ENCODE assay signal across 15 cellular contexts in the genomic region with DNA sequence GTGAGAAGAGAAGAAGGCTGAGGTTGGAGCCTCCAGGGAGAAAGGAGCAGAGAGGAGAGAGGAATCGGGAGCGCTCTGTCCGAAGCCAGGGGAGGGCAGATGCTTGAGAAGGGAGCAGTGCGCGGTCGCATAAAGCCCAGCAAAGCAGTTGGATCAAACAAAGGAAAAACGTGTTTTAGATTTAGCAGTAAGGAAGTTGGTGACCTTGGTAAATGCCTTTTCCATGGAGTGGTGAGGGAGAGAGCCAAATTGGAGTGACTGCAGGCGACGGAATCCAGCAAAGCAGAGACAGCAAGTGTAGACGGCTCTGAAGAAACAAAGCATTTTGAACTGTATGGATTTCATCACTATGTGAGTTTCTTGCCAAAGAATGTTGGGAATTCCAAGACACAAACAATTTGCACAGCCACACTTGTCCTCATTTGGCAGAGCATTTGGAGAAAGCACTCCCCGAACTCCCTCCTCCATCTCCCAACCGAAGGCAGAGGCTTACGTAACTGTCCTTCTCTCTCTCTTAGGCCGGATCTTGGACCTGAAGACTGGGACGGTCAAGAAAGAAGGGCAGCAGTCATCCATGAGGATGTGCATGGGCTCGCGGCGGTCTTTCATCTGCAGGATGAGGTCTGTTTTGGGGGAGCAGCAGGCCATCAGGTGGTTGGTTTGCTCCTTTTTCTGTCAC.
A peak's percentile ranks its signal among the peaks of the same experiment; 100 is the strongest.
DNase-seq lines count a peak whose midpoint lies in the region; ATAC-seq and TF ChIP-seq lines count a peak whose summit lies in the region.
"Had no signal": no experiment of that assay in that cellular context is flagged by ENCODE, and none has a peak within 500 bp of the region (broad histone marks: within the 10 kb centered on the region; RNA-seq: fewer than 3 reads in every experiment).

No MANE protein-coding gene starts in this region.

- peaks cover 0 to 10% (median 0%) of the 10 kb centered on the region in 9 donors for H3K9me3 Mint-ChIP-seq in naive thymus-derived CD8-positive, alpha-beta T cell
- H3K9me3 Mint-ChIP-seq: central memory CD8-positive, alpha-beta T cell had no signal

- peak overlapping the region; percentile 90 for H3K9ac ChIP-seq in IMR-90 (ENCODE audit: low read depth, low read length)
- H3K9ac ChIP-seq in mesendoderm (ENCODE audit: low read length) = no peak overlapping the region

- peaks cover 6% of the 10 kb centered on the region; the same call in 1 of the 2 replicates for H3K9me3 ChIP-seq in IMR-90 (ENCODE audit: control insufficient read depth, insufficient read depth, low read length)
- no peaks in the 10 kb centered on the region for H3K9me3 ChIP-seq in esophagus squamous epithelium
- H3K9me3 ChIP-seq: uterus had no signal

- H3K4me1 ChIP-seq in IMR-90 (ENCODE audit: control insufficient read depth, insufficient read depth, low read length) (peaks cover 23% of the 10 kb centered on the region), esophagus squamous epithelium (peaks cover 0 to 4% (median 0%) of the 10 kb centered on the region in 3 donors), mesendoderm (ENCODE audit: control insufficient read depth, low read depth, low read length) (no peaks in the 10 kb centered on the region)
- H3K4me1 ChIP-seq: uterus had no signal

- no peak for TF ChIP-seq POLR2A in IMR-90 (IDR thresholded peaks at IDR 0.05; ENCODE audit: low read depth, low read length)
- no peak for TF ChIP-seq POLR2A in esophagus squamous epithelium (IDR thresholded peaks at IDR 0.05)

- H3K27me3 ChIP-seq in IMR-90 (ENCODE audit: control insufficient read depth, insufficient read depth, low read length) = no peaks in the 10 kb centered on the region
- H3K27me3 ChIP-seq in esophagus squamous epithelium = no peaks in the 10 kb centered on the region
- no peaks in the 10 kb centered on the region for H3K27me3 ChIP-seq in mesendoderm (ENCODE audit: insufficient read depth, low read length, poor library complexity)
- H3K27me3 ChIP-seq: uterus had no signal

- H3K27ac Mint-ChIP-seq in naive thymus-derived CD8-positive, alpha-beta T cell = no peak overlapping the region
- H3K27ac Mint-ChIP-seq: activated CD8-positive, alpha-beta T cell treated with anti-CD3 and anti-CD28 coated beads for 36 hours; GM23338; mesothelial cell of epicardium had no signal

- H4K8ac ChIP-seq in IMR-90 (ENCODE audit: low read depth in 2 of 2, low read length in 2 of 2) = peak overlapping the region; percentile 97 to 99
- H4K8ac ChIP-seq in mesendoderm (ENCODE audit: low read depth, low read length) = no peak overlapping the region

- no TSS peak for BruUV-seq in IMR-90 (replicated peaks; lab: Mats Ljungman, UMichigan)

- H3K9me1 ChIP-seq in IMR-90 (ENCODE audit: insufficient read depth, low read length) = peaks cover 32% of the 10 kb centered on the region

- WGBS in IMR-90 (ENCODE audit: extremely low coverage in 2 of 2, insufficient read length in 1 of 2), 2 experiments = 39% methylated on average over 9 of the region's 18 CpGs; no CpG with 5 or more reads in 1 of the 2 experiments
- 62 to 75% methylated on average over 17 to 18 of the region's 18 CpGs for WGBS in esophagus squamous epithelium, 2 donors
- WGBS in mesendoderm (ENCODE audit: extremely low coverage, insufficient coverage, low lambda C conversion rate) = no CpG with 5 or more reads among the region's 18 CpGs

- peak overlapping the region; percentile 99 for H3K23ac ChIP-seq in IMR-90 (ENCODE audit: low read depth, low read length)
- no peak overlapping the region for H3K23ac ChIP-seq in mesendoderm (ENCODE audit: low read length)

- H4K91ac ChIP-seq in IMR-90 (ENCODE audit: insufficient read depth, low read depth, low read length) = peak overlapping the region; percentile 99

- intact Hi-C loops in IMR-90 (cut with micrococcal nuclease) = loop anchor here (1.0 to 5.0 kb wide), 3 partner anchors 27 to 50 kb away; no protein-coding TSS in a partner anchor
- intact Hi-C loops in esophagus squamous epithelium (cut with DNase I) = no loop called here

- H3K4me1 Mint-ChIP-seq in naive thymus-derived CD8-positive, alpha-beta T cell = no peaks in the 10 kb centered on the region
- H3K4me1 Mint-ChIP-seq: central memory CD8-positive, alpha-beta T cell; GM23338; mesothelial cell of epicardium had no signal

- H3K27ac ChIP-seq in IMR-90 (ENCODE audit: insufficient read depth, low read length) = peak overlapping the region; percentile 99
- peak overlapping the region in 2 of 4 donors; percentile 61 to 73 for H3K27ac ChIP-seq in esophagus squamous epithelium
- no peak overlapping the region for H3K27ac ChIP-seq in mesendoderm (ENCODE audit: low read depth, low read length)
- H3K27ac ChIP-seq: uterus had no signal

- peaks cover 14% of the 10 kb centered on the region; the same call in 1 of the 2 replicates for H3K36me3 ChIP-seq in IMR-90 (ENCODE audit: control insufficient read depth, insufficient read depth, low read length)
- no peaks in the 10 kb centered on the region for H3K36me3 ChIP-seq in esophagus squamous epithelium
- H3K36me3 ChIP-seq in mesendoderm (ENCODE audit: control insufficient read depth, insufficient read depth, low read length) = no peaks in the 10 kb centered on the region
- H3K36me3 ChIP-seq: uterus had no signal

- DNase-seq in AG09309 (ENCODE audit: low read depth) (peak; percentile 92), IMR-90 (peak; percentile 96), epidermal melanocyte (ENCODE audit: insufficient read length, low spot score) (peak; percentile 82), mesenteric fat pad (ENCODE audit: low spot score) (peak; percentile 74), esophagus squamous epithelium (lab: John Stamatoyannopoulos, UW) (no peak), NCI-H1092 treated with DMSO at 0.1 percent for 48 hours (lab: John Stamatoyannopoulos, UW) (no peak), mesendoderm (no peak)
- no peak for DNase-seq in naive thymus-derived CD8-positive, alpha-beta T cell
- DNase-seq: activated CD8-positive, alpha-beta T cell treated with anti-CD3 and anti-CD28 coated beads for 36 hours; activated effector memory CD4-positive, alpha-beta T cell treated with anti-CD3 and anti-CD28 coated beads, Interleukin-2, amount 50 U/mL, for 16 hours; C1 segment of cervical spinal cord had no signal

- H2BK15ac ChIP-seq in IMR-90 (ENCODE audit: low read depth, low read length) = peak overlapping the region; percentile 97; the same call in 2 of the 3 replicates
- H2BK15ac ChIP-seq in mesendoderm (replicated peaks; ENCODE audit: low read depth) = no peak overlapping the region

- H3K79me1 ChIP-seq in IMR-90 (ENCODE audit: low read depth in 1 of 2, low read length in 2 of 2) (peaks cover 14 to 47% of the 10 kb centered on the region in 2 experiments), mesendoderm (ENCODE audit: low read length) (no peaks in the 10 kb centered on the region)

- POLR2A ChIA-PET in IMR-90 (lab: Charles Lee; ENCODE audit: unreplicated experiment) = no interaction called here
- POLR2A ChIA-PET in naive thymus-derived CD8-positive, alpha-beta T cell (lab: Charles Lee) = no interaction called here

- dilution Hi-C loops in IMR-90 (cut with HindIII; ENCODE audit: low sequenced_read_pairs, unreplicated experiment) = no loop called here

- TF ChIP-seq CTCF in AG09309 (IDR thresholded peaks at IDR 0.05; ENCODE audit: control insufficient read depth, insufficient read depth, low read depth, low read length, missing control alignments) (no peak), IMR-90 (conservative IDR thresholded peaks at IDR 0.05; ENCODE audit: low read depth, low read length) (no peak), esophagus squamous epithelium (IDR thresholded peaks at IDR 0.05) (no peak)

- H2BK5ac ChIP-seq in IMR-90 (ENCODE audit: low read depth, low read length, poor library complexity, severe bottlenecking) = peak overlapping the region; percentile 98
- H2BK5ac ChIP-seq in mesendoderm (ENCODE audit: low read length) = no peak overlapping the region

- in situ Hi-C loops in IMR-90 (cut with MboI; ENCODE audit: low sequenced_read_pairs) = no loop called here

- peak overlapping the region; percentile 100 for H2AK5ac ChIP-seq in IMR-90 (ENCODE audit: low read depth, low read length)
- H2AK5ac ChIP-seq in mesendoderm (ENCODE audit: low read length) = no peak overlapping the region

- no peaks in the 10 kb centered on the region for H3K79me2 ChIP-seq in mesendoderm (ENCODE audit: control insufficient read depth, insufficient read depth, low read length)

- H2AK9ac ChIP-seq in IMR-90 (replicated peaks; ENCODE audit: low read depth, low read length, poor library complexity) = peak overlapping the region; percentile 87

- H4K5ac ChIP-seq in IMR-90 (ENCODE audit: low read depth, low read length) (peak overlapping the region; percentile 97), mesendoderm (ENCODE audit: low read length) (no peak overlapping the region)

- peak; percentile 82 for ATAC-seq in IMR-90 (ENCODE audit: low read depth)
- no peak for ATAC-seq in naive thymus-derived CD8-positive, alpha-beta T cell
- ATAC-seq: activated CD8-positive, alpha-beta T cell treated with anti-CD3 and anti-CD28 coated beads for 36 hours; GM23338 had no signal

- H4K20me1 ChIP-seq in IMR-90 (ENCODE audit: insufficient read depth, low read length) = no peaks in the 10 kb centered on the region

- H3K4ac ChIP-seq in IMR-90 (ENCODE audit: low read depth, low read length) (peak overlapping the region; percentile 99), mesendoderm (ENCODE audit: low read depth, low read length) (no peak overlapping the region)

- no peaks in the 10 kb centered on the region for H3K36me3 Mint-ChIP-seq in naive thymus-derived CD8-positive, alpha-beta T cell

- H3K4me3 Mint-ChIP-seq in naive thymus-derived CD8-positive, alpha-beta T cell = no peak overlapping the region
- H3K4me3 Mint-ChIP-seq: activated CD8-positive, alpha-beta T cell treated with anti-CD3 and anti-CD28 coated beads for 36 hours; central memory CD8-positive, alpha-beta T cell; GM23338; mesothelial cell of epicardium had no signal

- TF ChIP-seq RAD21 in IMR-90 (IDR thresholded peaks at IDR 0.05; ENCODE audit: low read length) = no peak

- peak overlapping the region; percentile 14 for H3K4me2 ChIP-seq in IMR-90 (ENCODE audit: low read depth, low read length)
- no peak overlapping the region for H3K4me2 ChIP-seq in mesendoderm (ENCODE audit: low read length)
- H3K4me2 ChIP-seq: GM23338 had no signal

- peaks cover 0 to 13% (median 9%) of the 10 kb centered on the region in 5 donors for H3K27me3 Mint-ChIP-seq in naive thymus-derived CD8-positive, alpha-beta T cell

- H2BK20ac ChIP-seq in IMR-90 (ENCODE audit: low read depth, low read length) = peak overlapping the region; percentile 98

- peak overlapping the region; percentile 98 for H3K14ac ChIP-seq in IMR-90 (replicated peaks; ENCODE audit: low read depth, low read length)

- H3K18ac ChIP-seq in IMR-90 (ENCODE audit: low read depth, low read length) = peak overlapping the region; percentile 97
- no peak overlapping the region for H3K18ac ChIP-seq in mesendoderm (ENCODE audit: low read length)

- H2BK120ac ChIP-seq in IMR-90 (ENCODE audit: low read depth, low read length) = peak overlapping the region; percentile 99
- no peak overlapping the region for H2BK120ac ChIP-seq in mesendoderm (ENCODE audit: low read depth, low read length)

- H3K4me3 ChIP-seq in AG09309 (ENCODE audit: control insufficient read depth, low read depth, low read length) (no peak overlapping the region), IMR-90 (ENCODE audit: insufficient read depth, low read depth, low read length) (no peak overlapping the region), esophagus squamous epithelium (no peak overlapping the region), mesendoderm (ENCODE audit: low read length) (no peak overlapping the region)
- H3K4me3 ChIP-seq: GM23338, uterus had no signal

- CTCF ChIA-PET in IMR-90 (lab: Yijun Ruan, JAX) = no interaction called here

- peak overlapping the region; percentile 98 for H3K56ac ChIP-seq in IMR-90 (ENCODE audit: extremely low read depth, insufficient read depth, low read length)
- no peak overlapping the region for H3K56ac ChIP-seq in mesendoderm (ENCODE audit: low read length)

- H2AFZ ChIP-seq in IMR-90 (replicated peaks; ENCODE audit: low read length, poor library complexity) = peak overlapping the region; percentile 64
- H2AFZ ChIP-seq: GM23338 had no signal

Comparison
In these comparisons a context has a peak if more than half of its experiments do, and no peak if none do; other contexts are left out.
1. DNase-seq: peak in AG09309 (single experiment), IMR-90 (single experiment), epidermal melanocyte (single experiment) and mesenteric fat pad (single experiment); none in esophagus squamous epithelium (single experiment), NCI-H1092 treated with DMSO at 0.1 percent for 48 hours (single experiment), mesendoderm (single experiment) and naive thymus-derived CD8-positive, alpha-beta T cell (0 of 10).